13 cellular contexts compared by ENCODE assay signal in the genomic region with DNA sequence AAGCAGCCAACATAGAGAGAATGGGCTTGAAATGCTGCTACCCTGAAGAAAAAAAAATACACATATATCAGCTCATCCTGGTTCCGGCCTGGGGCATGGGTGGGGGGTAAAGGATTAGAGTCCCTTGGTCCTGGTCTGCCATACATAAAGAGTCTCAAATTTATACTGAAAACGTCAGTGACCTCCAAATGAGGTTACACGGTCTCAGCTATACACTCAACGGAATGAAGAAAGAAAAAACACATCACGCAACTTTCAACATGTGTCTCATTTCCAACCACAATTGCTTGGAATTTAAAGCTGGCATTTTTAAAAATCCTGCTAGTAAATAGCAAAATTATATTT.
DNase-seq lines count a peak whose midpoint lies in the region; ATAC-seq, FAIRE-seq and TF ChIP-seq lines count a peak whose summit lies in the region.
"Had no signal": no experiment of that assay in that cellular context is flagged by ENCODE, and none has a peak within 500 bp of the region (broad histone marks: within the 10 kb centered on the region; RNA-seq: fewer than 3 reads in every experiment).

No MANE protein-coding gene starts in this region.

- H3K4me2 ChIP-seq in endothelial cell of umbilical vein (ENCODE audit: insufficient read depth, low read length) = peak overlapping the region; percentile 67

- peak overlapping the region in 2 of 12 donors; percentile 52 to 57 for H3K4me3 ChIP-seq in heart left ventricle
- H3K4me3 ChIP-seq in right atrium auricular region = no peak overlapping the region
- H3K4me3 ChIP-seq in endothelial cell of umbilical vein (replicated peaks in 1 of 3; ENCODE audit: insufficient read depth in 1 of 3, low read depth in 1 of 3, low read length in 3 of 3) = peak overlapping the region in 1 of 3 experiments; percentile 31
- H3K4me3 ChIP-seq in tibial nerve = peak overlapping the region in 3 of 4 donors; percentile 34 to 59 (median 41)
- H3K4me3 ChIP-seq in CD4-positive, alpha-beta memory T cell (ENCODE audit: low read length in 2 of 2) = no peak overlapping the region
- H3K4me3 ChIP-seq in prostate gland = no peak overlapping the region
- H3K4me3 ChIP-seq: SJSA1 had no signal

- intact Hi-C loops in heart left ventricle (cut with DNase I) (loop anchor here in 4 of 10 donors (1.0 to 10.0 kb wide), 6 partner anchors 141 to 1511 kb away; no protein-coding TSS in a partner anchor), endothelial cell of umbilical vein (cut with micrococcal nuclease) (loop anchor here (1.0 to 10.0 kb wide), 6 partner anchors 53 to 1321 kb away; no protein-coding TSS in a partner anchor), prostate gland (cut with DNase I) (no loop called here)
- intact Hi-C loops in CD4-positive, alpha-beta memory T cell (cut with micrococcal nuclease) = no loop called here

- peak overlapping the region; percentile 94 for H3K9ac ChIP-seq in endothelial cell of umbilical vein (replicated peaks; ENCODE audit: extremely low read depth, insufficient read depth, low read length)

- no peaks in the 10 kb centered on the region for H3K79me2 ChIP-seq in endothelial cell of umbilical vein (ENCODE audit: control insufficient read depth, insufficient read depth, low read length)

- CTCF ChIA-PET in endothelial cell of umbilical vein (lab: Charles Lee) = interaction anchor here (0.6 to 5.7 kb wide), 14 partner anchors 9 to 1429 kb away, joined by 3 to 92 read pairs (median 4); no protein-coding TSS in a partner anchor
- CTCF ChIA-PET in CD4-positive, alpha-beta memory T cell (lab: Charles Lee; ENCODE audit: partially characterized antibody) = no interaction called here

- no peak for DNase-seq in heart left ventricle
- no peak for DNase-seq in right atrium auricular region (ENCODE audit: low spot score)
- no peak for DNase-seq in endothelial cell of umbilical vein (ENCODE audit: low read depth, low spot score)
- no peak for DNase-seq in tibial nerve (ENCODE audit: low spot score in 2 of 2)
- DNase-seq in NCI-H748 treated with DMSO at 0.1 percent for 48 hours (lab: John Stamatoyannopoulos, UW) = no peak
- DNase-seq in CD4-positive, alpha-beta memory T cell = no peak
- DNase-seq in prostate gland (ENCODE audit: low spot score) = no peak
- DNase-seq: activated naive CD4-positive, alpha-beta T cell treated with anti-CD3 and anti-CD28 coated beads, Interleukin-2, amount 50 U/mL, for 16 hours; central memory CD4-positive, alpha-beta T cell had no signal

- ATAC-seq in heart left ventricle = no peak

- no peak for TF ChIP-seq EP300 in tibial nerve (IDR thresholded peaks at IDR 0.05)

- peaks cover 4% of the 10 kb centered on the region for H3K36me3 Mint-ChIP-seq in nephron (ENCODE audit: low read depth)
- no peaks in the 10 kb centered on the region for H3K36me3 Mint-ChIP-seq in CD4-positive, alpha-beta memory T cell
- H3K36me3 Mint-ChIP-seq: memory B cell had no signal

- H3K4me1 Mint-ChIP-seq in nephron = peaks cover 23% of the 10 kb centered on the region
- no peaks in the 10 kb centered on the region for H3K4me1 Mint-ChIP-seq in CD4-positive, alpha-beta memory T cell
- H3K4me1 Mint-ChIP-seq: memory B cell had no signal

- TSS peak; percentile 26 for BruUV-seq in endothelial cell of umbilical vein (replicated peaks; lab: Mats Ljungman, UMichigan)

- peak overlapping the region; percentile 24 to 51 (median 33) for H3K4me3 Mint-ChIP-seq in nephron
- H3K4me3 Mint-ChIP-seq in CD4-positive, alpha-beta memory T cell = no peak overlapping the region
- H3K4me3 Mint-ChIP-seq: memory B cell had no signal

- peak overlapping the region in 9 of 12 donors; percentile 54 to 79 (median 66) for H3K27ac ChIP-seq in heart left ventricle
- H3K27ac ChIP-seq in right atrium auricular region = no peak overlapping the region
- peak overlapping the region; percentile 100 for H3K27ac ChIP-seq in endothelial cell of umbilical vein (ENCODE audit: insufficient read depth, low read depth, low read length)
- peak overlapping the region; percentile 59 to 91 (median 86) for H3K27ac ChIP-seq in tibial nerve
- H3K27ac ChIP-seq in CD4-positive, alpha-beta memory T cell (ENCODE audit: low read depth, low read length) = no peak overlapping the region
- H3K27ac ChIP-seq in prostate gland = no peak overlapping the region
- H3K27ac ChIP-seq: epithelial cell of prostate, SJSA1 had no signal

- no peaks in the 10 kb centered on the region for H3K36me3 ChIP-seq in heart left ventricle
- no peaks in the 10 kb centered on the region for H3K36me3 ChIP-seq in right atrium auricular region
- no peaks in the 10 kb centered on the region for H3K36me3 ChIP-seq in endothelial cell of umbilical vein (ENCODE audit: control insufficient read depth in 2 of 2, extremely low read depth in 1 of 2, insufficient read depth in 2 of 2, low read length in 2 of 2)
- no peaks in the 10 kb centered on the region for H3K36me3 ChIP-seq in tibial nerve
- H3K36me3 ChIP-seq in CD4-positive, alpha-beta memory T cell (ENCODE audit: insufficient read depth, low read length) = no peaks in the 10 kb centered on the region
- H3K36me3 ChIP-seq in prostate gland = no peaks in the 10 kb centered on the region
- H3K36me3 ChIP-seq: SJSA1 had no signal

- FAIRE-seq in endothelial cell of umbilical vein (lab: Jason Lieb, UNC) = no peak

- no peaks in the 10 kb centered on the region for H3K27me3 Mint-ChIP-seq in nephron (ENCODE audit: low read depth)
- peaks cover 19 to 20% of the 10 kb centered on the region in 2 donors for H3K27me3 Mint-ChIP-seq in CD4-positive, alpha-beta memory T cell

- dilution Hi-C loops in endothelial cell of umbilical vein (cut with MboI; ENCODE audit: extremely low pct_ligation_motif_present, low sequenced_read_pairs) = no loop called here

- H3K4me1 ChIP-seq in heart left ventricle (peaks cover 0 to 19% (median 4%) of the 10 kb centered on the region in 12 donors), right atrium auricular region (no peaks in the 10 kb centered on the region), endothelial cell of umbilical vein (ENCODE audit: control insufficient read depth, extremely low read depth, insufficient read depth, low read length) (peaks cover 66% of the 10 kb centered on the region), tibial nerve (peaks cover 0 to 24% (median 0%) of the 10 kb centered on the region in 4 donors), prostate gland (replicated peaks) (no peaks in the 10 kb centered on the region)
- no peaks in the 10 kb centered on the region for H3K4me1 ChIP-seq in CD4-positive, alpha-beta memory T cell (ENCODE audit: insufficient read depth, low read length)
- H3K4me1 ChIP-seq: SJSA1 had no signal

- TF ChIP-seq CTCF in heart left ventricle (IDR thresholded peaks at IDR 0.05) = no peak
- no peak for TF ChIP-seq CTCF in right atrium auricular region (IDR thresholded peaks at IDR 0.05)
- TF ChIP-seq CTCF in endothelial cell of umbilical vein (IDR thresholded peaks at IDR 0.05; ENCODE audit: extremely low read depth in 1 of 2, insufficient read depth in 1 of 2, low read depth in 1 of 2, low read length in 2 of 2) = no peak
- no peak for TF ChIP-seq CTCF in nephron (IDR thresholded peaks at IDR 0.05; ENCODE audit: unreplicated experiment in 3 of 3)
- TF ChIP-seq CTCF in tibial nerve (IDR thresholded peaks at IDR 0.05) = no peak
- no peak for TF ChIP-seq CTCF in prostate gland (IDR thresholded peaks at IDR 0.05)

- H3K27me3 ChIP-seq in heart left ventricle = peaks cover 0 to 18% (median 0%) of the 10 kb centered on the region in 9 donors
- H3K27me3 ChIP-seq in right atrium auricular region = no peaks in the 10 kb centered on the region
- H3K27me3 ChIP-seq in endothelial cell of umbilical vein (ENCODE audit: control insufficient read depth in 2 of 2, insufficient read depth in 2 of 2, low read length in 2 of 2) = no peaks in the 10 kb centered on the region
- H3K27me3 ChIP-seq in tibial nerve = no peaks in the 10 kb centered on the region
- H3K27me3 ChIP-seq in CD4-positive, alpha-beta memory T cell (ENCODE audit: insufficient read depth, low read length) = no peaks in the 10 kb centered on the region
- no peaks in the 10 kb centered on the region for H3K27me3 ChIP-seq in prostate gland (replicated peaks; ENCODE audit: insufficient read depth)
- H3K27me3 ChIP-seq: SJSA1 had no signal

- H3K9me3 ChIP-seq in heart left ventricle (peaks cover 0 to 20% (median 12%) of the 10 kb centered on the region in 12 donors), right atrium auricular region (peaks cover 7 to 13% of the 10 kb centered on the region in 2 donors), endothelial cell of umbilical vein (replicated peaks; ENCODE audit: control insufficient read depth, insufficient read depth, low read length) (no peaks in the 10 kb centered on the region), tibial nerve (peaks cover 0 to 10% (median 0%) of the 10 kb centered on the region in 4 donors), prostate gland (no peaks in the 10 kb centered on the region)
- no peaks in the 10 kb centered on the region for H3K9me3 ChIP-seq in CD4-positive, alpha-beta memory T cell (ENCODE audit: control insufficient read depth in 1 of 2, low read length in 2 of 2)

- H3K9me3 Mint-ChIP-seq in nephron = peaks cover 25% of the 10 kb centered on the region
- H3K9me3 Mint-ChIP-seq in CD4-positive, alpha-beta memory T cell = peaks cover 0 to 16% (median 10%) of the 10 kb centered on the region in 8 donors

- peak overlapping the region; percentile 88 to 91 (median 90) for H3K27ac Mint-ChIP-seq in nephron
- H3K27ac Mint-ChIP-seq in CD4-positive, alpha-beta memory T cell = no peak overlapping the region
- H3K27ac Mint-ChIP-seq: memory B cell had no signal

- H3K9me1 ChIP-seq in endothelial cell of umbilical vein (replicated peaks; ENCODE audit: control insufficient read depth, extremely low read depth, insufficient read depth, low read length) = no peaks in the 10 kb centered on the region

- 58 to 72% (median 64%) methylated on average over 5 of the region's 5 CpGs for WGBS in heart left ventricle, 4 donors
- 33 to 46% methylated on average over 5 of the region's 5 CpGs for WGBS in tibial nerve, 2 donors
- WGBS in prostate gland = 46% methylated on average over 5 of the region's 5 CpGs

- TF ChIP-seq POLR2A in heart left ventricle (IDR thresholded peaks at IDR 0.05) = no peak
- no peak for TF ChIP-seq POLR2A in endothelial cell of umbilical vein (IDR thresholded peaks at IDR 0.05; ENCODE audit: low read depth, low read length)
- TF ChIP-seq POLR2A in tibial nerve (IDR thresholded peaks at IDR 0.05) = no peak
- no peak for TF ChIP-seq POLR2A in prostate gland (IDR thresholded peaks at IDR 0.05)

- H2AFZ ChIP-seq in endothelial cell of umbilical vein (ENCODE audit: low read depth, low read length) = no peak overlapping the region

- H4K20me1 ChIP-seq in endothelial cell of umbilical vein (replicated peaks; ENCODE audit: control insufficient read depth, extremely low read depth, insufficient read depth, low read length) = no peaks in the 10 kb centered on the region

- POLR2A ChIA-PET in endothelial cell of umbilical vein (lab: Charles Lee) = interaction anchor here (1.5 to 1.9 kb wide), 4 partner anchors 172 to 1483 kb away, joined by 5 to 12 read pairs (median 7); no protein-coding TSS in a partner anchor
- POLR2A ChIA-PET in CD4-positive, alpha-beta memory T cell (lab: Charles Lee; ENCODE audit: partially characterized antibody) = no interaction called here

TF ChIP-seq in endothelial cell of umbilical vein, 7 proteins besides CTCF, POLR2A, EP300 and RAD21 (continues in another document):
- TF ChIP-seq JUN (IDR thresholded peaks at IDR 0.05; ENCODE audit: borderline replicate concordance, insufficient read depth, insufficient read length, low read depth) (no peak), POLR2AphosphoS5 (IDR thresholded peaks at IDR 0.05; ENCODE audit: insufficient read depth, low read depth, low read length) (no peak)

Comparison
In these comparisons a context has a peak if more than half of its experiments do, and no peak if none do; other contexts are left out.
1. H3K27ac ChIP-seq: peak in heart left ventricle (9 of 12), endothelial cell of umbilical vein (single experiment) and tibial nerve (4 of 4); none in right atrium auricular region (0 of 2), CD4-positive, alpha-beta memory T cell (single experiment) and prostate gland (0 of 2).
2. H3K4me3 ChIP-seq: peak in tibial nerve (3 of 4); none in right atrium auricular region (0 of 2), CD4-positive, alpha-beta memory T cell (0 of 2) and prostate gland (0 of 2).
3. H3K27ac Mint-ChIP-seq: peak in nephron (3 of 3); none in CD4-positive, alpha-beta memory T cell (0 of 7).
4. H3K4me3 Mint-ChIP-seq: peak in nephron (3 of 3); none in CD4-positive, alpha-beta memory T cell (0 of 8).